Comparison of ENCODE assay signal across 9 cellular contexts in the genomic region with DNA sequence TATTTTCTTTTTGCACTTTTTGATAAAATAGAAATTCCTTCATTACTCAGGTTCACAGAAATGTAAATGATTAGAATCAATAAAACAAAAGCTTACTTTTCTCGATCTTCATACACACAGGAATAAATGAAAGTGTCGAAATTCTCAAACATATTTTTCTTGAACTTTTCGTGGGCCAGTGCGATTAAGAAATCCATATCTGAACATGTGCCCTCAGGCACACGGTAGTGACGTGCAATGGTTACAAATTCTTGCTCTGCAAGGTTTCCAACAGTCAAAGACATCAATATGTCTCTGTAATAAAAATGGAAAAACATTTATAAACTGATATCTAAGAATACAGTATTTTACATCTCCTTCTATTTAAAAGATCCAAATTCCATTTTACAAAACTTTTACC.
"Had no signal": no experiment of that assay in that cellular context is flagged by ENCODE, and none has a peak within 500 bp of the region (broad histone marks: within the 10 kb centered on the region; RNA-seq: fewer than 3 reads in every experiment).

No MANE protein-coding gene starts in this region.

- H3K27ac ChIP-seq: GM23248, HL-60 had no signal

- FAIRE-seq: H1, H54, HepG2 had no signal

- DNase-seq: GM23248, H9, HCEC 1CT, KBM-7 had no signal

- H3K4me3 Mint-ChIP-seq: H9, IgD-negative memory B cell had no signal

- ATAC-seq: HepG2 had no signal

- H3K4me3 ChIP-seq: GM23248 had no signal

- H3K4me1 Mint-ChIP-seq: H9, IgD-negative memory B cell had no signal

- H3K36me3 Mint-ChIP-seq: IgD-negative memory B cell had no signal

- H2AFZ ChIP-seq: GM23248 had no signal

- H3K27ac Mint-ChIP-seq: H9, IgD-negative memory B cell had no signal

- H3K9ac ChIP-seq: GM23248 had no signal
